Comparison of ENCODE assay signal across 18 cellular contexts in the genomic region with DNA sequence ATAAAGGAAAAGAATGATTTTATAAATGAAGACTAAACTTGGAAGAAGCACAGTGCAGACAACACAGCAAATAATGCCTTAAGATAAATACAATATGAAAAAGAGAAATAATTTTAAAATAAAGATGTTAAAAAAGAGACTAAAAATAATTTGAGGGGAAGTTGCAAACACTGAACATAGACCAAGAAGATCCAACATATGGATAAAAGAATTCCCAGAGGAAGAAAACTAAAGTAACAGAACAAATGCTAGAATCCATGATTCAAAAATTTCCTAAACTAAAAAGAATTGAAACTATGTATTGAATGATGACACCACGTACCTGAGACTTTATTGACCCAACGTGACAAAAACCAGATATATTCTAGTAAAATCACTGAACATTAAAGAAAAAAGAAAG.
"Had no signal": no experiment of that assay in that cellular context is flagged by ENCODE, and none has a peak within 500 bp of the region (broad histone marks: within the 10 kb centered on the region; RNA-seq: fewer than 3 reads in every experiment).

No MANE protein-coding gene starts in this region.

- H3K4me1 ChIP-seq: neural progenitor cell, pancreas, parathyroid adenoma, prostate gland, psoas muscle, right atrium auricular region, right lobe of liver, sigmoid colon, spleen had no signal

- H3K27ac ChIP-seq: neural progenitor cell, neutrophil, ovary, pancreas, parathyroid adenoma, prostate gland, psoas muscle, right atrium auricular region, right lobe of liver, sigmoid colon, skin epidermis, spleen had no signal

- H3K36me3 ChIP-seq: neural progenitor cell, neutrophil, ovary, pancreas, prostate gland, right atrium auricular region, right lobe of liver, sigmoid colon, spleen had no signal

- H3K9me3 ChIP-seq: neutrophil, ovary, pancreas, prostate gland, psoas muscle, right lobe of liver, sigmoid colon had no signal

- H3K4me3 ChIP-seq: neural progenitor cell, ovary, pancreas, prostate gland, psoas muscle, right atrium auricular region, right lobe of liver, sigmoid colon, skin epidermis, smooth muscle cell, spleen had no signal

- ATAC-seq: naive thymus-derived CD8-positive, alpha-beta T cell; natural killer cell; natural killer cell treated with Interleukin-12 subunit alpha and Interleukin-12 subunit beta and Interleukin-15 and Interleukin-18, amount 100 ng/mL, for 72 hours; pancreas; psoas muscle; right cardiac atrium; right lobe of liver; sciatic nerve had no signal
